8 cellular contexts compared by ENCODE assay signal in the genomic region with DNA sequence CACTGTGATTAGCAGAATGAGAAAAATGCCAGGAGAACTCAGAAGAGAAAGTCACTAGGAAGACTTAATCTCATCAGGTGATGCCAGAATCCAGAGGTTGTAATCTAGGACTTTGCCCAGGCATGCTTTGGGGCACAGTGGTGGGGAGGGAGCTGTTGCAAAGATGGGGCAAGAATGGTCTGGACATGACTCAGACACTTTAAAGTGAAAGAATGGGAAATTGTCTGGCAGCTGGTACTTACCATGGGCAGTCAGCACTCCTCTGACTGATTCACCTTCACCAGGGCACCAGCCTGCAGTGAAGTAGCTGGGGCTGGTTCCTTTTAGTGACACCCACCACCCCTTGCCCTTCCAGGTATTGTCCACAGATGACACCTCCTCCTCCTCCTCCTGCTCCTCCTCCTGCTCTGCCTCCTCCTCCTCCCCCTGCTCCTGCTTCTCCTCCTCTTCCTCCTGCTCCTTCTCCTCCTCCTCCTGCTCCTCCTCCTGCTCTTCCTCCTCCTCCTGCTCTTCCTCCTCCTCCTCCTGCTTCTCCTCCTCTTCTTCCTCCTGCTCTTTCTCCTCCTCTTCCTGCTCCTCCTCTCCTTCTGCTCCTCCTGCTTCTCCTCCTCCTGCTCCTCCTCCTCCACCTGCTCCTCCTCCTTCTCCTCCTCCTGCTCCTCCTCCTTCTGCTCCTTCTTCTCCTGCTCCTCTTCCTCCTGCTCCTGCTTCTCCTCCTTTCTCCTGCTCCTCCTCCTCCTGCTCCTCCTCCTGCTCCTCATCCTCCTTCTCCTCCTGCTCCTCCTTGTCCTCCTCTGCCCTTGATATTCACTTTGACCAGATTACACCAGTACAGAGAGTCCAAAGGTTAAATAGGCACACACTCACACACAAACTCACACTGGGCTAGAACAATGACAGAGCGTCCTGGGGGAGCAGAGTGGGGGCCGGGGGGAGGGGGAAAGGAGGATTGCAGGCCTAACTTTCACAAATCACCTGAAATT. TPM values are rescaled to one million over a fixed set of nuclear protein-coding genes. Genes with fewer than 3 reads are reported as not detected.
DNase-seq lines count a peak whose midpoint lies in the region; ATAC-seq and TF ChIP-seq lines count a peak whose summit lies in the region.

A gene (minus strand): TSS at position 379 of the 983 bp plus-strand sequence. CDS start 8,739 bp downstream, outside the sequence.

- intact Hi-C loops in MCF 10A (cut with micrococcal nuclease), result loop anchor here (1.0 to 10.0 kb wide), 3 partner anchors 31 to 382 kb away; a partner anchor contains a TSS
- intact Hi-C loops in mucosa of descending colon (cut with DNase I, micrococcal nuclease), result loop anchor here (10.0 kb wide), 2 partner anchors 82 to 152 kb away; no protein-coding TSS in a partner anchor
- intact Hi-C loops in ovary (cut with DNase I), result loop anchor here in 2 of 4 donors (5.0 to 10.0 kb wide), 4 partner anchors 152 to 382 kb away; a partner anchor contains a TSS

- no TSS peak for BruUV-seq in MCF 10A (replicated peaks; lab: Mats Ljungman, UMichigan)

- H3K9me3 ChIP-seq in mucosa of descending colon, result no peaks in the 10 kb centered on the region
- no peaks in the 10 kb centered on the region for H3K9me3 ChIP-seq in ovary

- H3K9me3 Mint-ChIP-seq in MCF 10A (ENCODE audit: unreplicated experiment), result no peaks in the 10 kb centered on the region
- no peaks in the 10 kb centered on the region for H3K9me3 Mint-ChIP-seq in stimulated activated memory B cell treated with anti-CD40 and anti-IgM and Interleukin-4, amounts not matched to agents 10 μg/mL and 1 μg/mL and 100 μg/mL, for 72 hours

- peak within 1 kb of the TSS; percentile 29 for H3K27ac Mint-ChIP-seq in MCF 10A (ENCODE audit: low read depth, unreplicated experiment)
- no peak within 1 kb of the TSS for H3K27ac Mint-ChIP-seq in stimulated activated memory B cell treated with anti-CD40 and anti-IgM and Interleukin-4, amounts not matched to agents 10 μg/mL and 1 μg/mL and 100 μg/mL, for 72 hours

- H3K27me3 ChIP-seq in ovary, result no peaks in the 10 kb centered on the region

- 60 to 64% (median 63%) methylated on average over 2 of the region's 2 CpGs for WGBS in ovary, 3 donors

- POLR2A ChIA-PET in MCF 10A (lab: Yijun Ruan, JAX), result interaction anchor here (0.6 to 5.5 kb wide), 22 partner anchors 9 to 992 kb away, joined by 3 to 68 read pairs (median 6); no protein-coding TSS in a partner anchor

- H3K4me1 ChIP-seq in mucosa of descending colon (ENCODE audit: low read depth), result peaks cover 39% of the 10 kb centered on the region
- peaks cover 4% of the 10 kb centered on the region for H3K4me1 ChIP-seq in ovary (ENCODE audit: insufficient read depth)

- TF ChIP-seq CTCF in 22Rv1 (IDR thresholded peaks at IDR 0.05) (no peak), MCF 10A (IDR thresholded peaks at IDR 0.05; ENCODE audit: unreplicated experiment) (no peak), mucosa of descending colon (IDR thresholded peaks at IDR 0.05) (no peak), ovary (IDR thresholded peaks at IDR 0.05) (no peak)

- TF ChIP-seq POLR2A in ovary (IDR thresholded peaks at IDR 0.05), result no peak

- peak within 1 kb of the TSS; percentile 78 for H3K4me3 Mint-ChIP-seq in MCF 10A (ENCODE audit: unreplicated experiment)
- no peak within 1 kb of the TSS for H3K4me3 Mint-ChIP-seq in stimulated activated memory B cell treated with anti-CD40 and anti-IgM and Interleukin-4, amounts not matched to agents 10 μg/mL and 1 μg/mL and 100 μg/mL, for 72 hours

- H3K27ac ChIP-seq in 22Rv1, result peak within 1 kb of the TSS; percentile 73
- no peak within 1 kb of the TSS for H3K27ac ChIP-seq in ovary

- CTCF ChIA-PET in MCF 10A (lab: Yijun Ruan, JAX), result interaction anchor here (0.6 to 4.1 kb wide), 12 partner anchors 9 to 837 kb away, joined by 3 to 48 read pairs (median 4); no protein-coding TSS in a partner anchor

- H3K27me3 Mint-ChIP-seq in MCF 10A (ENCODE audit: insufficient read depth, unreplicated experiment), result no peaks in the 10 kb centered on the region
- H3K27me3 Mint-ChIP-seq in stimulated activated memory B cell treated with anti-CD40 and anti-IgM and Interleukin-4, amounts not matched to agents 10 μg/mL and 1 μg/mL and 100 μg/mL, for 72 hours, result no peaks in the 10 kb centered on the region

- peak; percentile 90 for DNase-seq in GM04503 (ENCODE audit: low read depth)
- peak; percentile 11 for DNase-seq in NCI-H1105 (lab: John Stamatoyannopoulos, UW)
- peak; percentile 97 for DNase-seq in MCF 10A (ENCODE audit: unreplicated experiment)
- DNase-seq in mucosa of descending colon, result peak in 2 of 3 donors; percentile 70
- DNase-seq in activated effector memory CD4-positive, alpha-beta T cell treated with anti-CD3 and anti-CD28 coated beads, Interleukin-2, amount 50 U/mL, for 16 hours, result no peak
- DNase-seq in ovary, result no peak

- no peak for TF ChIP-seq EP300 in ovary (IDR thresholded peaks at IDR 0.05)

- ATAC-seq in mucosa of descending colon, result peak; percentile 67
- ATAC-seq in stimulated activated memory B cell treated with anti-CD40 and anti-IgM and Interleukin-4, amounts not matched to agents 10 μg/mL and 1 μg/mL and 100 μg/mL, for 72 hours, result no peak

- H3K4me3 ChIP-seq in mucosa of descending colon, result no peak within 1 kb of the TSS
- no peak within 1 kb of the TSS for H3K4me3 ChIP-seq in ovary

- no peaks in the 10 kb centered on the region for H3K36me3 ChIP-seq in mucosa of descending colon (ENCODE audit: low read depth)
- no peaks in the 10 kb centered on the region for H3K36me3 ChIP-seq in ovary

- peaks cover 5% of the 10 kb centered on the region for H3K36me3 Mint-ChIP-seq in MCF 10A (ENCODE audit: insufficient read depth, unreplicated experiment)
- no peaks in the 10 kb centered on the region for H3K36me3 Mint-ChIP-seq in stimulated activated memory B cell treated with anti-CD40 and anti-IgM and Interleukin-4, amounts not matched to agents 10 μg/mL and 1 μg/mL and 100 μg/mL, for 72 hours

- H3K4me1 Mint-ChIP-seq in MCF 10A (ENCODE audit: insufficient read depth, unreplicated experiment), result peaks cover 32% of the 10 kb centered on the region
- peaks cover 30% of the 10 kb centered on the region for H3K4me1 Mint-ChIP-seq in stimulated activated memory B cell treated with anti-CD40 and anti-IgM and Interleukin-4, amounts not matched to agents 10 μg/mL and 1 μg/mL and 100 μg/mL, for 72 hours

RNA-seq across cellular contexts. Expression of the gene that starts here (rescaled TPM):
- 2.4 and 2.9 TPM in 2 replicates for total RNA-seq in MCF 10A (2022)
- total RNA-seq in mucosa of descending colon, result 1 to 10 TPM; 2.3 to 5.3 (median 5.2) TPM
- total RNA-seq in ovary, result 10 to 100 TPM in 1 of 7 donors, 1 to 10 TPM in 4, under 1 TPM in 1, not detected in 1; 0.38 to 91.1 (median 3.2) TPM
- 1 to 10 TPM in 1 of 2 donors, under 1 TPM in 1; 0.15 to 1.0 TPM for polyA plus RNA-seq in ovary

Comparison
In these comparisons a context has a peak if more than half of its experiments do, and no peak if none do; other contexts are left out.
1. DNase-seq: peak in GM04503 (single experiment), NCI-H1105 (single experiment), MCF 10A (single experiment) and mucosa of descending colon (2 of 3); none in activated effector memory CD4-positive, alpha-beta T cell treated with anti-CD3 and anti-CD28 coated beads, Interleukin-2, amount 50 U/mL, for 16 hours (single experiment) and ovary (0 of 5).